8 cellular contexts compared by ENCODE assay signal in genomic region chr16:69566437-69567030, GRCh38. TPM values are rescaled to one million over a fixed set of nuclear protein-coding genes. Genes with fewer than 3 reads are reported as not detected.
A peak's percentile ranks its signal among the peaks of the same experiment; 100 is the strongest.
DNase-seq lines count a peak whose midpoint lies in the region; ATAC-seq and TF ChIP-seq lines count a peak whose summit lies in the region.

No MANE protein-coding gene starts in this region.

- TF ChIP-seq CTCF in Panc1 (IDR thresholded peaks at IDR 0.05) (no peak), astrocyte of the spinal cord (IDR thresholded peaks at IDR 0.05; ENCODE audit: low read depth, low read length) (no peak)

- in situ Hi-C loops in Panc1 (cut with HindIII; ENCODE audit: low pct_unique_long_range_greater_than_20kb, low sequenced_read_pairs): no loop called here
- in situ Hi-C loops in astrocyte of the spinal cord (cut with HindIII; ENCODE audit: low sequenced_read_pairs): no loop called here

- BruUV-seq in Panc1 (replicated peaks; lab: Mats Ljungman, UMichigan): no TSS peak

- peak overlapping the region; percentile 96 for H3K27ac ChIP-seq in Panc1 (ENCODE audit: low read length)

- ATAC-seq in HG02840 (IDR thresholded peaks at IDR 0.05; ENCODE audit: low FRiP score, unreplicated experiment) (peak; percentile 29), Panc1 (peak; percentile 74)

- peaks cover 18% of the 10 kb centered on the region for H3K36me3 ChIP-seq in Panc1 (ENCODE audit: control insufficient read depth, insufficient read depth, low read length)

- CTCF ChIA-PET in Panc1 (lab: Charles Lee): no interaction called here

- intact Hi-C loops in Panc1 (cut with micrococcal nuclease; ENCODE audit: unreplicated experiment): loop anchor here (10.0 kb wide), 1 partner anchor 92 kb away; no protein-coding TSS in a partner anchor

- DNase-seq in NCI-H524 (lab: John Stamatoyannopoulos, UW) (peak; percentile 32 to 46), NCI-H524 treated with DMSO at 0.1 percent for 48 hours (lab: John Stamatoyannopoulos, UW) (no peak), Panc1 (ENCODE audit: low read depth, low spot score) (no peak), astrocyte of the spinal cord (ENCODE audit: low read depth, low spot score) (peak; percentile 21), hypothalamus (lab: John Stamatoyannopoulos, UW) (peak in 44 of 51 donors; percentile 5 to 74 (median 45)), renal cortical epithelial cell (ENCODE audit: low read depth) (peak; percentile 36), NCI-H2081 treated with DMSO at 0.1 percent for 48 hours (lab: John Stamatoyannopoulos, UW) (no peak)

- peak overlapping the region; percentile 74 to 92 for H3K4me3 ChIP-seq in Panc1 (ENCODE audit: low read depth in 2 of 2, low read length in 2 of 2)
- H3K4me3 ChIP-seq in astrocyte of the spinal cord (ENCODE audit: low read depth, low read length): peak overlapping the region; percentile 93

- no peaks in the 10 kb centered on the region for H3K9me3 ChIP-seq in Panc1 (ENCODE audit: control insufficient read depth, insufficient read depth, low read depth, low read length)

- no peaks in the 10 kb centered on the region for H3K27me3 ChIP-seq in Panc1 (ENCODE audit: control insufficient read depth, insufficient read depth, low read length)

- H3K4me1 ChIP-seq in Panc1 (ENCODE audit: control insufficient read depth, insufficient read depth, low read length): peaks cover 17% of the 10 kb centered on the region

- POLR2A ChIA-PET in Panc1 (lab: Charles Lee): interaction anchor here (0.7 kb wide), 1 partner anchor 44 kb away, joined by 4 read pairs; no protein-coding TSS in a partner anchor

RNA-seq across cellular contexts. Expression of gene NFAT5, which starts 0.8 kb away (rescaled TPM):
- 57.0 TPM for total RNA-seq in Panc1 (2021; ENCODE audit: unreplicated experiment)
- polyA plus RNA-seq in Panc1 (2012; ENCODE audit: insufficient read length): 6.0 TPM
- total RNA-seq in renal cortical epithelial cell: 7.5 and 57.6 TPM in 2 replicates

Comparison
In these comparisons a context has a peak if more than half of its experiments do, and no peak if none do; other contexts are left out.
1. DNase-seq: peak in NCI-H524 (2 of 2), astrocyte of the spinal cord (single experiment), hypothalamus (44 of 51) and renal cortical epithelial cell (single experiment); none in NCI-H524 treated with DMSO at 0.1 percent for 48 hours (single experiment), Panc1 (single experiment) and NCI-H2081 treated with DMSO at 0.1 percent for 48 hours (single experiment).